Comparison of ENCODE assay signal across 9 cellular contexts in the genomic region with DNA sequence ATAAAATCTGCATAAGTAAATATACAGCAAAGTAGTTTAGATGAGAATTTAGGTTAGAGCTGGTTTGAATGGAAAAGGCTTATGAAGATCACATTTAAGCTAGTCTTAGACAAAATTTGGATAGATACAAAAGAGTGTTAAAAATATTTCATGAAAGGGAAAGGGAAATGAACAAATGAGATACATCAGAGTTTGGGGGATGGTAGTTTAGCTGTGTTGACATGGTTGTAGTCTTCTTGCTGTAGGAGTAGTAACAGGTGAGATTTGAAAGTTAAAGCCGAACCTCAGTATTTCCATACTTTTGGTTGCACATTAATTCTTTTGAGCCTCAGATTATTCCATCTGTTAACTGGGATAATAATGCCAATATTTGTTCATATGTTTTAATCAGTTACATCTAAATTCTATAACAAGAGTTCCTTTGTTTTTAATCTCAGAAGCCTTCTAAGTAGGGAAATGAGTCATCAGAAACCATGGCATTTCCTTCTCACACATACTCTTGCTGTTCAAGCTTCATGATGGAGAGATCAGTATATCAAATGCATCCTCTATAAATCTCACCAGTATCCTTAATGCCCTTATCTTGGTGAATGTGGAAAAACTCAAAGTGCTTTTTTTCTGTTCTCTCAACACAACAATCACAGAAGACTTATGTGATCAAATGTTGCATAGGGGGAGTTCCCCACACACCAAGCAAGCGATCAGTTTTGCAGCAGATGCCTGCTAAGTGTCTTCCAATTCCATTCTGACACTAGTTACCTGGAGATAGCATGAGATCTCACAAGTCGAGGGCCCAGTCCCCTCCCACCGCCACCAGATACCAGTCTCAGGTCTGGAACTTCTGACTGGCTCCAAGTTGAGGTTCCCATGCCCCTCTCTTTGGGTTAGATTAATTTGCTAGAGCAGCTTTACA.
A peak's percentile ranks its signal among the peaks of the same experiment; 100 is the strongest.
DNase-seq lines count a peak whose midpoint lies in the region; ATAC-seq and TF ChIP-seq lines count a peak whose summit lies in the region.
"Had no signal": no experiment of that assay in that cellular context is flagged by ENCODE, and none has a peak within 500 bp of the region (broad histone marks: within the 10 kb centered on the region; RNA-seq: fewer than 3 reads in every experiment).

No MANE protein-coding gene starts in this region.

- H3K27me3 ChIP-seq in left ventricle myocardium inferior (ENCODE audit: low read depth) (no peaks in the 10 kb centered on the region), ovary (no peaks in the 10 kb centered on the region)

- H3K9me3 Mint-ChIP-seq in HFFc6 = no peaks in the 10 kb centered on the region
- H3K9me3 Mint-ChIP-seq: memory B cell had no signal

- H3K27ac ChIP-seq in left ventricle myocardium inferior (replicated peaks) (no peak overlapping the region), ovary (no peak overlapping the region)

- H3K27me3 Mint-ChIP-seq in HFFc6 (ENCODE audit: insufficient read depth) = no peaks in the 10 kb centered on the region
- H3K27me3 Mint-ChIP-seq: memory B cell had no signal

- H3K4me1 Mint-ChIP-seq in HFFc6 (ENCODE audit: low read depth) = peaks cover 71% of the 10 kb centered on the region

- H3K4me3 ChIP-seq in left ventricle myocardium inferior (no peak overlapping the region), ovary (no peak overlapping the region)

- H3K36me3 ChIP-seq in left ventricle myocardium inferior = no peaks in the 10 kb centered on the region
- H3K36me3 ChIP-seq in ovary = no peaks in the 10 kb centered on the region

- H3K4me1 ChIP-seq in left ventricle myocardium inferior = peaks cover 38% of the 10 kb centered on the region
- H3K4me1 ChIP-seq in ovary (ENCODE audit: insufficient read depth) = peaks cover 1% of the 10 kb centered on the region

- H3K9me3 ChIP-seq in left ventricle myocardium inferior (replicated peaks) (no peaks in the 10 kb centered on the region), ovary (no peaks in the 10 kb centered on the region)

- 88 to 96% (median 91%) methylated on average over 4 of the region's 4 CpGs for whole genome bisulfite sequencing in ovary, 3 donors

- no peak for TF ChIP-seq EP300 in ovary (IDR thresholded peaks at IDR 0.05)

- H3K4me3 Mint-ChIP-seq in HFFc6 = peak overlapping the region; percentile 35
- H3K4me3 Mint-ChIP-seq: memory B cell had no signal

- DNase-seq in HFFc6 = peak; percentile 18
- no peak for DNase-seq in left colon
- no peak for DNase-seq in NCI-H2171 treated with DMSO at 0.1 percent for 48 hours (lab: John Stamatoyannopoulos, UW)
- no peak for DNase-seq in left ventricle myocardium inferior
- DNase-seq in NCI-H446 treated with DMSO at 0.1 percent for 48 hours (lab: John Stamatoyannopoulos, UW) = no peak
- no peak for DNase-seq in ovary

- intact Hi-C loops in left colon (cut with DNase I, micrococcal nuclease) (no loop called here), left ventricle myocardium inferior (cut with micrococcal nuclease) (no loop called here), ovary (cut with DNase I) (no loop called here)

- H3K36me3 Mint-ChIP-seq in HFFc6 (ENCODE audit: low read depth) = peaks cover 19% of the 10 kb centered on the region
- H3K36me3 Mint-ChIP-seq: memory B cell had no signal

- H3K27ac Mint-ChIP-seq in HFFc6 = peak overlapping the region; percentile 21; the same call in 1 of the 2 replicates
- H3K27ac Mint-ChIP-seq: memory B cell had no signal

- TF ChIP-seq CTCF in HFFc6 (IDR thresholded peaks at IDR 0.05) = no peak
- no peak for TF ChIP-seq CTCF in left ventricle myocardium inferior (IDR thresholded peaks at IDR 0.05; ENCODE audit: borderline replicate concordance)
- no peak for TF ChIP-seq CTCF in ovary (IDR thresholded peaks at IDR 0.05)

- ATAC-seq in GM18502 (IDR thresholded peaks at IDR 0.05; ENCODE audit: poor library complexity, unreplicated experiment) (peak; percentile 75), SK-N-SH treated with all-trans-retinoic acid at 6 μM for 48 hours (peak; percentile 89), left colon (peak; percentile 45)

- TF ChIP-seq POLR2A in ovary (IDR thresholded peaks at IDR 0.05) = no peak

TF ChIP-seq in SK-N-SH treated with all-trans-retinoic acid at 6 μM for 48 hours, 23 proteins besides CTCF, POLR2A, EP300 and RAD21:
- peak; percentile 63 for TF ChIP-seq ISL1 (CRISPR knock-in tag; IDR thresholded peaks at IDR 0.05)
- TF ChIP-seq SNAI2 (CRISPR knock-in tag; IDR thresholded peaks at IDR 0.05) = no peak
